8 cellular contexts compared by ENCODE assay signal in genomic region chr14:68458840-68459469, GRCh38.
DNase-seq lines count a peak whose midpoint lies in the region; ATAC-seq and TF ChIP-seq lines count a peak whose summit lies in the region.

No MANE protein-coding gene starts in this region.

- H3K4me3 Mint-ChIP-seq in stimulated activated memory B cell treated with anti-CD40 and anti-IgM and Interleukin-4, amounts not matched to agents 10 μg/mL and 1 μg/mL and 100 μg/mL, for 72 hours: no peak overlapping the region
- no peak overlapping the region for H3K4me3 Mint-ChIP-seq in CD4-positive, alpha-beta T cell

- CTCF ChIA-PET in CD4-positive, alpha-beta T cell (lab: Charles Lee): interaction anchor here (2.2 kb wide), 1 partner anchor 10 kb away, joined by 6 read pairs; no protein-coding TSS in a partner anchor

- H3K27ac Mint-ChIP-seq in stimulated activated memory B cell treated with anti-CD40 and anti-IgM and Interleukin-4, amounts not matched to agents 10 μg/mL and 1 μg/mL and 100 μg/mL, for 72 hours: peak overlapping the region; percentile 64
- H3K27ac Mint-ChIP-seq in CD4-positive, alpha-beta T cell: no peak overlapping the region

- peaks cover 11% of the 10 kb centered on the region for H3K4me1 Mint-ChIP-seq in stimulated activated memory B cell treated with anti-CD40 and anti-IgM and Interleukin-4, amounts not matched to agents 10 μg/mL and 1 μg/mL and 100 μg/mL, for 72 hours
- no peaks in the 10 kb centered on the region for H3K4me1 Mint-ChIP-seq in CD4-positive, alpha-beta T cell (ENCODE audit: low read depth)

- no peak for TF ChIP-seq CTCF in VCaP (conservative IDR thresholded peaks at IDR 0.05)
- TF ChIP-seq CTCF in CD4-positive, alpha-beta T cell (IDR thresholded peaks at IDR 0.05): no peak

- H3K27ac ChIP-seq in VCaP: peak overlapping the region; percentile 90
- H3K27ac ChIP-seq in CD4-positive, alpha-beta T cell (ENCODE audit: low read depth, low read length): no peak overlapping the region

- no peaks in the 10 kb centered on the region for H3K27me3 ChIP-seq in H7 (ENCODE audit: control insufficient read depth, insufficient read depth, low read length)
- H3K27me3 ChIP-seq in CD4-positive, alpha-beta T cell (ENCODE audit: control insufficient read depth, insufficient read depth, low read length): no peaks in the 10 kb centered on the region

- H3K9me3 ChIP-seq in CD4-positive, alpha-beta T cell (ENCODE audit: control insufficient read depth, low read length): peaks cover 10% of the 10 kb centered on the region

- no peaks in the 10 kb centered on the region for H3K36me3 ChIP-seq in H7 (replicated peaks; ENCODE audit: control insufficient read depth, insufficient read depth, low read length)

- no peak overlapping the region for H3K4me3 ChIP-seq in H7 (ENCODE audit: insufficient read depth, low read depth, low read length)

- peaks cover 15% of the 10 kb centered on the region for H3K36me3 Mint-ChIP-seq in stimulated activated memory B cell treated with anti-CD40 and anti-IgM and Interleukin-4, amounts not matched to agents 10 μg/mL and 1 μg/mL and 100 μg/mL, for 72 hours
- H3K36me3 Mint-ChIP-seq in CD4-positive, alpha-beta T cell (ENCODE audit: low read depth): peaks cover 3% of the 10 kb centered on the region

- DNase-seq in H7 (peak; percentile 25), iPS-NIHi7 (ENCODE audit: extremely low spot score) (peak; percentile 42), superior temporal gyrus (ENCODE audit: extremely low spot score) (no peak)
- DNase-seq in CD4-positive, alpha-beta T cell: no peak
- DNase-seq in central memory CD4-positive, alpha-beta T cell: no peak

- no peak for ATAC-seq in stimulated activated memory B cell treated with anti-CD40 and anti-IgM and Interleukin-4, amounts not matched to agents 10 μg/mL and 1 μg/mL and 100 μg/mL, for 72 hours
- ATAC-seq in CD4-positive, alpha-beta T cell (ENCODE audit: poor library complexity): no peak
- no peak for ATAC-seq in GM19324 (IDR thresholded peaks at IDR 0.05; ENCODE audit: low FRiP score, unreplicated experiment)

- peaks cover 5% of the 10 kb centered on the region for H3K9me3 Mint-ChIP-seq in stimulated activated memory B cell treated with anti-CD40 and anti-IgM and Interleukin-4, amounts not matched to agents 10 μg/mL and 1 μg/mL and 100 μg/mL, for 72 hours
- H3K9me3 Mint-ChIP-seq in CD4-positive, alpha-beta T cell: peaks cover 5% of the 10 kb centered on the region

- intact Hi-C loops in CD4-positive, alpha-beta T cell (cut with DNase I, micrococcal nuclease): no loop called here

- POLR2A ChIA-PET in CD4-positive, alpha-beta T cell (lab: Charles Lee): interaction anchor here (1.4 kb wide), 1 partner anchor 11 kb away, joined by 3 read pairs; no protein-coding TSS in a partner anchor

- no peaks in the 10 kb centered on the region for H3K27me3 Mint-ChIP-seq in stimulated activated memory B cell treated with anti-CD40 and anti-IgM and Interleukin-4, amounts not matched to agents 10 μg/mL and 1 μg/mL and 100 μg/mL, for 72 hours
- no peaks in the 10 kb centered on the region for H3K27me3 Mint-ChIP-seq in CD4-positive, alpha-beta T cell

Comparison
In these comparisons a context has a peak if more than half of its experiments do, and no peak if none do; other contexts are left out.
1. DNase-seq: peak in H7 (single experiment) and iPS-NIHi7 (single experiment); none in CD4-positive, alpha-beta T cell (0 of 10), central memory CD4-positive, alpha-beta T cell (single experiment) and superior temporal gyrus (single experiment).